13 cellular contexts compared by ENCODE assay signal in the genomic region with DNA sequence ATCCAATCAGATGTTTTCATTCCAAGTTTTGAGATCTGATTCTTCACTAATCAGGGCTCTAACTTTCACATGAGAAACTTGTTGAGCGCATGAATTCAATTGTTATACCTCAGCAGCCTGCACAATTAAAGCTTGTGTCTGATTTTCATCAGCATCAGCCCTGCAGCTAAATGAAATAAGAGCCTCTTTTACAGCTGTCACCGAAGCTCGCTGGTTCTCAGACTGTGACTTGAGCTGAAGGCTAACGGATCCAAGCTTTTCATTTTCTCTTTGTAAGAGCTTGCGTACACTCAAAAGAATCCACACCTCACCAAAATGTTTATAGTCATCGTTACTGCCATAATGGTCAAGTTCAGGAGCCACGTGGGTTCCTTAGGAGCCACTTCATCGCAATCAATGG.
"Had no signal": no experiment of that assay in that cellular context is flagged by ENCODE, and none has a peak within 500 bp of the region (broad histone marks: within the 10 kb centered on the region; RNA-seq: fewer than 3 reads in every experiment).

No MANE protein-coding gene starts in this region.

- H3K27me3 ChIP-seq: adrenal gland had no signal

- H3K36me3 ChIP-seq: adrenal gland, cardiac muscle cell, esophagus muscularis mucosa, left ventricle myocardium inferior, prostate gland, right atrium auricular region, tibial nerve had no signal

- DNase-seq: activated gamma-delta T cell; adrenal gland; effector memory CD4-positive, alpha-beta T cell; kidney; left ventricle myocardium inferior; midbrain had no signal

- H3K9me3 ChIP-seq: adrenal gland, esophagus muscularis mucosa, left ventricle myocardium inferior, prostate gland, right atrium auricular region, tibial nerve had no signal

- H3K4me3 ChIP-seq: adrenal gland, cardiac muscle cell, esophagus muscularis mucosa, left ventricle myocardium inferior, prostate gland, right atrium auricular region, tibial nerve had no signal

- H3K36me3 Mint-ChIP-seq: activated naive CD4-positive, alpha-beta T cell treated with anti-CD3 and anti-CD28 coated beads, Interleukin-2, amount 50 U/mL, for 24 hours had no signal

- H3K27ac ChIP-seq: adrenal gland, cardiac muscle cell, esophagus muscularis mucosa, left ventricle myocardium inferior, prostate gland, right atrium auricular region, tibial nerve had no signal

- H3K9me3 Mint-ChIP-seq: activated naive CD4-positive, alpha-beta T cell treated with anti-CD3 and anti-CD28 coated beads, Interleukin-2, amount 50 U/mL, for 24 hours; neural crest cell had no signal

- H3K27ac Mint-ChIP-seq: activated naive CD4-positive, alpha-beta T cell treated with anti-CD3 and anti-CD28 coated beads, Interleukin-2, amount 50 U/mL, for 24 hours had no signal

- H3K4me3 Mint-ChIP-seq: activated naive CD4-positive, alpha-beta T cell treated with anti-CD3 and anti-CD28 coated beads, Interleukin-2, amount 50 U/mL, for 24 hours; neural crest cell had no signal

- H3K4me1 ChIP-seq: prostate gland, right atrium auricular region had no signal
